Comparison of ENCODE assay signal across 1 cellular context in genomic region chr2:100291152-100291970, GRCh38.
TF ChIP-seq lines count a peak whose summit lies in the region.

No MANE protein-coding gene starts in this region.

TF ChIP-seq in K562, 482 proteins besides CTCF, POLR2A, EP300 and RAD21 (continued from another document and continues in another):
- TF ChIP-seq, protein P1, sequence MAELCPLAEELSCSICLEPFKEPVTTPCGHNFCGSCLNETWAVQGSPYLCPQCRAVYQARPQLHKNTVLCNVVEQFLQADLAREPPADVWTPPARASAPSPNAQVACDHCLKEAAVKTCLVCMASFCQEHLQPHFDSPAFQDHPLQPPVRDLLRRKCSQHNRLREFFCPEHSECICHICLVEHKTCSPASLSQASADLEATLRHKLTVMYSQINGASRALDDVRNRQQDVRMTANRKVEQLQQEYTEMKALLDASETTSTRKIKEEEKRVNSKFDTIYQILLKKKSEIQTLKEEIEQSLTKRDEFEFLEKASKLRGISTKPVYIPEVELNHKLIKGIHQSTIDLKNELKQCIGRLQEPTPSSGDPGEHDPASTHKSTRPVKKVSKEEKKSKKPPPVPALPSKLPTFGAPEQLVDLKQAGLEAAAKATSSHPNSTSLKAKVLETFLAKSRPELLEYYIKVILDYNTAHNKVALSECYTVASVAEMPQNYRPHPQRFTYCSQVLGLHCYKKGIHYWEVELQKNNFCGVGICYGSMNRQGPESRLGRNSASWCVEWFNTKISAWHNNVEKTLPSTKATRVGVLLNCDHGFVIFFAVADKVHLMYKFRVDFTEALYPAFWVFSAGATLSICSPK (IDR thresholded peaks at IDR 0.05; ENCODE audit: borderline replicate concordance): no peak; the same call in 1 of the 2 replicates
- TF ChIP-seq, protein P2, sequence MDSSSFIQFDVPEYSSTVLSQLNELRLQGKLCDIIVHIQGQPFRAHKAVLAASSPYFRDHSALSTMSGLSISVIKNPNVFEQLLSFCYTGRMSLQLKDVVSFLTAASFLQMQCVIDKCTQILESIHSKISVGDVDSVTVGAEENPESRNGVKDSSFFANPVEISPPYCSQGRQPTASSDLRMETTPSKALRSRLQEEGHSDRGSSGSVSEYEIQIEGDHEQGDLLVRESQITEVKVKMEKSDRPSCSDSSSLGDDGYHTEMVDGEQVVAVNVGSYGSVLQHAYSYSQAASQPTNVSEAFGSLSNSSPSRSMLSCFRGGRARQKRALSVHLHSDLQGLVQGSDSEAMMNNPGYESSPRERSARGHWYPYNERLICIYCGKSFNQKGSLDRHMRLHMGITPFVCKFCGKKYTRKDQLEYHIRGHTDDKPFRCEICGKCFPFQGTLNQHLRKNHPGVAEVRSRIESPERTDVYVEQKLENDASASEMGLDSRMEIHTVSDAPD (CRISPR knock-in tag; IDR thresholded peaks at IDR 0.05): no peak
- TF ChIP-seq ZNF41 (CRISPR knock-in tag; conservative IDR thresholded peaks at IDR 0.05): no peak
- peak; percentile 90 for TF ChIP-seq LEF1 (IDR thresholded peaks at IDR 0.05)
- TF ChIP-seq, protein P3, sequence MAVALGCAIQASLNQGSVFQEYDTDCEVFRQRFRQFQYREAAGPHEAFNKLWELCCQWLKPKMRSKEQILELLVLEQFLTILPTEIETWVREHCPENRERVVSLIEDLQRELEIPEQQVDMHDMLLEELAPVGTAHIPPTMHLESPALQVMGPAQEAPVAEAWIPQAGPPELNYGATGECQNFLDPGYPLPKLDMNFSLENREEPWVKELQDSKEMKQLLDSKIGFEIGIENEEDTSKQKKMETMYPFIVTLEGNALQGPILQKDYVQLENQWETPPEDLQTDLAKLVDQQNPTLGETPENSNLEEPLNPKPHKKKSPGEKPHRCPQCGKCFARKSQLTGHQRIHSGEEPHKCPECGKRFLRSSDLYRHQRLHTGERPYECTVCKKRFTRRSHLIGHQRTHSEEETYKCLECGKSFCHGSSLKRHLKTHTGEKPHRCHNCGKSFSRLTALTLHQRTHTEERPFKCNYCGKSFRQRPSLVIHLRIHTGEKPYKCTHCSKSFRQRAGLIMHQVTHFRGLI (CRISPR knock-in tag; IDR thresholded peaks at IDR 0.05): no peak
- no peak for TF ChIP-seq CHD4 (IDR thresholded peaks at IDR 0.05; ENCODE audit: insufficient read depth, insufficient replicate concordance, low read depth, low read length, poor library complexity, severe bottlenecking)
- TF ChIP-seq ZNF695 (CRISPR knock-in tag; IDR thresholded peaks at IDR 0.05): no peak
- no peak for TF ChIP-seq MYBL2 (IDR thresholded peaks at IDR 0.05; ENCODE audit: low read depth)
- no peak for TF ChIP-seq MYBL2 (CRISPR knock-in tag; IDR thresholded peaks at IDR 0.05; ENCODE audit: borderline replicate concordance)
- TF ChIP-seq DACH1 (IDR thresholded peaks at IDR 0.05; ENCODE audit: partially characterized antibody): no peak
- no peak for TF ChIP-seq E2F5 (CRISPR knock-in tag; IDR thresholded peaks at IDR 0.05)
- peak; percentile 51; the same call in 1 of the 2 replicates for TF ChIP-seq L3MBTL2 (IDR thresholded peaks at IDR 0.05)
- no peak for TF ChIP-seq ZNF24 (IDR thresholded peaks at IDR 0.05)
- TF ChIP-seq HDAC8 (tag; IDR thresholded peaks at IDR 0.05): peak; percentile 83
- TF ChIP-seq DNMT1 (IDR thresholded peaks at IDR 0.05): no peak
- TF ChIP-seq ZNF431 (CRISPR knock-in tag; IDR thresholded peaks at IDR 0.05): no peak
- TF ChIP-seq ZNF589 (CRISPR knock-in tag; IDR thresholded peaks at IDR 0.05; ENCODE audit: low read depth): 0 out of 2 replicates have a peak, but pooled peaks have one; percentile 34
- TF ChIP-seq MTA2 (IDR thresholded peaks at IDR 0.05; ENCODE audit: low read depth): peak; percentile 42
- TF ChIP-seq, protein P4, sequence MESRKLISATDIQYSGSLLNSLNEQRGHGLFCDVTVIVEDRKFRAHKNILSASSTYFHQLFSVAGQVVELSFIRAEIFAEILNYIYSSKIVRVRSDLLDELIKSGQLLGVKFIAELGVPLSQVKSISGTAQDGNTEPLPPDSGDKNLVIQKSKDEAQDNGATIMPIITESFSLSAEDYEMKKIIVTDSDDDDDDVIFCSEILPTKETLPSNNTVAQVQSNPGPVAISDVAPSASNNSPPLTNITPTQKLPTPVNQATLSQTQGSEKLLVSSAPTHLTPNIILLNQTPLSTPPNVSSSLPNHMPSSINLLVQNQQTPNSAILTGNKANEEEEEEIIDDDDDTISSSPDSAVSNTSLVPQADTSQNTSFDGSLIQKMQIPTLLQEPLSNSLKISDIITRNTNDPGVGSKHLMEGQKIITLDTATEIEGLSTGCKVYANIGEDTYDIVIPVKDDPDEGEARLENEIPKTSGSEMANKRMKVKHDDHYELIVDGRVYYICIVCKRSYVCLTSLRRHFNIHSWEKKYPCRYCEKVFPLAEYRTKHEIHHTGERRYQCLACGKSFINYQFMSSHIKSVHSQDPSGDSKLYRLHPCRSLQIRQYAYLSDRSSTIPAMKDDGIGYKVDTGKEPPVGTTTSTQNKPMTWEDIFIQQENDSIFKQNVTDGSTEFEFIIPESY (CRISPR knock-in tag; IDR thresholded peaks at IDR 0.05): no peak
- TF ChIP-seq ELF1 (tag; IDR thresholded peaks at IDR 0.05): 0 out of 2 replicates have a peak, but pooled peaks have one; percentile 23
- TF ChIP-seq RFX1 (IDR thresholded peaks at IDR 0.05): peak; percentile 86
- TF ChIP-seq ZNF668 (CRISPR knock-in tag; IDR thresholded peaks at IDR 0.05): no peak
- TF ChIP-seq GATA2 (CRISPR knock-in tag; IDR thresholded peaks at IDR 0.05): peak; percentile 76; the same call in 1 of the 2 replicates
- no peak for TF ChIP-seq GABPB2 (CRISPR knock-in tag; conservative IDR thresholded peaks at IDR 0.05)
- TF ChIP-seq ATF7 (IDR thresholded peaks at IDR 0.05): peak; percentile 95
- no peak for TF ChIP-seq NELFE (IDR thresholded peaks at IDR 0.05; ENCODE audit: insufficient read depth, insufficient read length)
- TF ChIP-seq E2F1 (CRISPR knock-in tag; IDR thresholded peaks at IDR 0.05): no peak
- TF ChIP-seq NFIX (CRISPR knock-in tag; IDR thresholded peaks at IDR 0.05; ENCODE audit: low read depth): no peak
- TF ChIP-seq ZNF354B (CRISPR knock-in tag; IDR thresholded peaks at IDR 0.05): no peak
- peak; percentile 83 for TF ChIP-seq CCNT2 (IDR thresholded peaks at IDR 0.05; ENCODE audit: borderline replicate concordance, extremely low read depth, insufficient read length, low read depth, low read length)
- TF ChIP-seq, protein P5, sequence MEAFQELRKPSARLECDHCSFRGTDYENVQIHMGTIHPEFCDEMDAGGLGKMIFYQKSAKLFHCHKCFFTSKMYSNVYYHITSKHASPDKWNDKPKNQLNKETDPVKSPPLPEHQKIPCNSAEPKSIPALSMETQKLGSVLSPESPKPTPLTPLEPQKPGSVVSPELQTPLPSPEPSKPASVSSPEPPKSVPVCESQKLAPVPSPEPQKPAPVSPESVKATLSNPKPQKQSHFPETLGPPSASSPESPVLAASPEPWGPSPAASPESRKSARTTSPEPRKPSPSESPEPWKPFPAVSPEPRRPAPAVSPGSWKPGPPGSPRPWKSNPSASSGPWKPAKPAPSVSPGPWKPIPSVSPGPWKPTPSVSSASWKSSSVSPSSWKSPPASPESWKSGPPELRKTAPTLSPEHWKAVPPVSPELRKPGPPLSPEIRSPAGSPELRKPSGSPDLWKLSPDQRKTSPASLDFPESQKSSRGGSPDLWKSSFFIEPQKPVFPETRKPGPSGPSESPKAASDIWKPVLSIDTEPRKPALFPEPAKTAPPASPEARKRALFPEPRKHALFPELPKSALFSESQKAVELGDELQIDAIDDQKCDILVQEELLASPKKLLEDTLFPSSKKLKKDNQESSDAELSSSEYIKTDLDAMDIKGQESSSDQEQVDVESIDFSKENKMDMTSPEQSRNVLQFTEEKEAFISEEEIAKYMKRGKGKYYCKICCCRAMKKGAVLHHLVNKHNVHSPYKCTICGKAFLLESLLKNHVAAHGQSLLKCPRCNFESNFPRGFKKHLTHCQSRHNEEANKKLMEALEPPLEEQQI (IDR thresholded peaks at IDR 0.05): 0 out of 2 replicates have a peak, but pooled peaks have one; percentile 42
- TF ChIP-seq ZBTB9 (CRISPR knock-in tag; IDR thresholded peaks at IDR 0.05): no peak
- no peak for TF ChIP-seq ZNF280A (IDR thresholded peaks at IDR 0.05; ENCODE audit: low read depth, partially characterized antibody)
- TF ChIP-seq ETS2 (tag; IDR thresholded peaks at IDR 0.05; ENCODE audit: borderline replicate concordance, poor library complexity, severe bottlenecking): no peak
- TF ChIP-seq ERF (CRISPR knock-in tag; IDR thresholded peaks at IDR 0.05): no peak
- no peak for TF ChIP-seq TCF7L2 (IDR thresholded peaks at IDR 0.05; ENCODE audit: low read depth, low read length)
- TF ChIP-seq GTF2A2 (tag; IDR thresholded peaks at IDR 0.05): no peak
- TF ChIP-seq ZNF282 (CRISPR knock-in tag; IDR thresholded peaks at IDR 0.05): no peak
- TF ChIP-seq KLF10 (CRISPR knock-in tag; IDR thresholded peaks at IDR 0.05): no peak
- TF ChIP-seq MAFF (IDR thresholded peaks at IDR 0.05; ENCODE audit: low read length): peak; percentile 64; the same call in 1 of the 2 replicates
- no peak for TF ChIP-seq SRSF1 (IDR thresholded peaks at IDR 0.05; ENCODE audit: low read depth, low read length)
- no peak for TF ChIP-seq POLR2AphosphoS2 (IDR thresholded peaks at IDR 0.05; ENCODE audit: low read length)
- 0 out of 2 replicates have a peak, but pooled peaks have one; percentile 26 for TF ChIP-seq MITF (IDR thresholded peaks at IDR 0.05)
- TF ChIP-seq KAT7 (CRISPR knock-in tag; IDR thresholded peaks at IDR 0.05; ENCODE audit: borderline replicate concordance): no peak
- TF ChIP-seq SP2 (IDR thresholded peaks at IDR 0.05; ENCODE audit: extremely low read depth, low read depth, low read length, poor library complexity, severe bottlenecking): no peak
- TF ChIP-seq MEIS2 (IDR thresholded peaks at IDR 0.05; ENCODE audit: partially characterized antibody): peak; percentile 52
- TF ChIP-seq, protein P6, sequence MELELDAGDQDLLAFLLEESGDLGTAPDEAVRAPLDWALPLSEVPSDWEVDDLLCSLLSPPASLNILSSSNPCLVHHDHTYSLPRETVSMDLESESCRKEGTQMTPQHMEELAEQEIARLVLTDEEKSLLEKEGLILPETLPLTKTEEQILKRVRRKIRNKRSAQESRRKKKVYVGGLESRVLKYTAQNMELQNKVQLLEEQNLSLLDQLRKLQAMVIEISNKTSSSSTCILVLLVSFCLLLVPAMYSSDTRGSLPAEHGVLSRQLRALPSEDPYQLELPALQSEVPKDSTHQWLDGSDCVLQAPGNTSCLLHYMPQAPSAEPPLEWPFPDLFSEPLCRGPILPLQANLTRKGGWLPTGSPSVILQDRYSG (tag; conservative IDR thresholded peaks at IDR 0.05; ENCODE audit: low read depth): peak; percentile 18; the same call in 1 of the 2 replicates
- peak; percentile 85 for TF ChIP-seq HNRNPL (IDR thresholded peaks at IDR 0.05; ENCODE audit: low read depth, low read length)
- TF ChIP-seq, protein P7, sequence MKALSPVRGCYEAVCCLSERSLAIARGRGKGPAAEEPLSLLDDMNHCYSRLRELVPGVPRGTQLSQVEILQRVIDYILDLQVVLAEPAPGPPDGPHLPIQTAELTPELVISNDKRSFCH (CRISPR knock-in tag; IDR thresholded peaks at IDR 0.05): no peak
- TF ChIP-seq, protein P7 (tag; IDR thresholded peaks at IDR 0.05): no peak
- TF ChIP-seq SOX6 (IDR thresholded peaks at IDR 0.05): peak; percentile 91
